In genomic region chr16:67154578-67155304, GRCh38 we compare ENCODE assay signal across 1 cellular context.
TF ChIP-seq lines count a peak whose summit lies in the region.

No MANE protein-coding gene starts in this region.

TF ChIP-seq in HepG2, 621 proteins besides CTCF, POLR2A, EP300 and RAD21:
- TF ChIP-seq ZC3H13 (CRISPR knock-in tag; IDR thresholded peaks at IDR 0.05) (0 out of 2 replicates have a peak, but pooled peaks have one; percentile 9), DR1 (CRISPR knock-in tag; IDR thresholded peaks at IDR 0.05) (0 out of 2 replicates have a peak, but pooled peaks have one; percentile 1), PREB (CRISPR knock-in tag; IDR thresholded peaks at IDR 0.05) (no peak), ZSCAN21 (CRISPR knock-in tag; IDR thresholded peaks at IDR 0.05; ENCODE audit: borderline replicate concordance) (0 out of 2 replicates have a peak, but pooled peaks have one; percentile 16), AGO2 (optimal IDR thresholded peaks at IDR 0.05; ENCODE audit: low read depth, low read length) (peak; percentile 58), ELF3 (CRISPR knock-in tag; IDR thresholded peaks at IDR 0.05) (no peak), CHD4 (IDR thresholded peaks at IDR 0.05; ENCODE audit: borderline replicate concordance, low read length) (no peak), POGZ (CRISPR knock-in tag; IDR thresholded peaks at IDR 0.05) (0 out of 2 replicates have a peak, but pooled peaks have one; percentile 5), ZNF354B (CRISPR knock-in tag; IDR thresholded peaks at IDR 0.05) (no peak), CENPX (CRISPR knock-in tag; IDR thresholded peaks at IDR 0.05) (no peak), ZFP62 (CRISPR knock-in tag; IDR thresholded peaks at IDR 0.05) (no peak), ZNF501 (CRISPR knock-in tag; IDR thresholded peaks at IDR 0.05) (0 out of 2 replicates have a peak, but pooled peaks have one; percentile 2), ZNF790 (CRISPR knock-in tag; IDR thresholded peaks at IDR 0.05; ENCODE audit: borderline replicate concordance) (0 out of 2 replicates have a peak, but pooled peaks have one; percentile 51)
- TF ChIP-seq, protein P1, sequence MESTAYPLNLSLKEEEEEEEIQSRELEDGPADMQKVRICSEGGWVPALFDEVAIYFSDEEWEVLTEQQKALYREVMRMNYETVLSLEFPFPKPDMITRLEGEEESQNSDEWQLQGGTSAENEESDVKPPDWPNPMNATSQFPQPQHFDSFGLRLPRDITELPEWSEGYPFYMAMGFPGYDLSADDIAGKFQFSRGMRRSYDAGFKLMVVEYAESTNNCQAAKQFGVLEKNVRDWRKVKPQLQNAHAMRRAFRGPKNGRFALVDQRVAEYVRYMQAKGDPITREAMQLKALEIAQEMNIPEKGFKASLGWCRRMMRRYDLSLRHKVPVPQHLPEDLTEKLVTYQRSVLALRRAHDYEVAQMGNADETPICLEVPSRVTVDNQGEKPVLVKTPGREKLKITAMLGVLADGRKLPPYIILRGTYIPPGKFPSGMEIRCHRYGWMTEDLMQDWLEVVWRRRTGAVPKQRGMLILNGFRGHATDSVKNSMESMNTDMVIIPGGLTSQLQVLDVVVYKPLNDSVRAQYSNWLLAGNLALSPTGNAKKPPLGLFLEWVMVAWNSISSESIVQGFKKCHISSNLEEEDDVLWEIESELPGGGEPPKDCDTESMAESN (CRISPR knock-in tag; conservative IDR thresholded peaks at IDR 0.05): no peak
